In genomic region chr6:158789115-158789917, GRCh38 we compare ENCODE assay signal across 12 cellular contexts. TPM values are rescaled to one million over a fixed set of nuclear protein-coding genes. Genes with fewer than 3 reads are reported as not detected.
DNase-seq lines count a peak whose midpoint lies in the region; ATAC-seq and TF ChIP-seq lines count a peak whose summit lies in the region.
"Had no signal": no experiment of that assay in that cellular context is flagged by ENCODE, and none has a peak within 500 bp of the region (broad histone marks: within the 10 kb centered on the region; RNA-seq: fewer than 3 reads in every experiment).

No MANE protein-coding gene starts in this region.

- peaks cover 7 to 57% (median 11%) of the 10 kb centered on the region in 4 donors for H3K4me1 ChIP-seq in Peyer's patch
- no peaks in the 10 kb centered on the region for H3K4me1 ChIP-seq in psoas muscle

- H3K27ac Mint-ChIP-seq in brain: peak overlapping the region; percentile 81 to 94 (median 86)

- H3K9me3 Mint-ChIP-seq in brain: no peaks in the 10 kb centered on the region

- ATAC-seq in psoas muscle: no peak

- H3K4me3 Mint-ChIP-seq in brain: peak overlapping the region in 2 of 5 experiments; percentile 28 to 31

- peak overlapping the region; percentile 13 to 73 (median 34) for H3K27ac ChIP-seq in Peyer's patch
- no peak overlapping the region for H3K27ac ChIP-seq in psoas muscle
- H3K27ac ChIP-seq: neutrophil, thoracic aorta, WERI-Rb-1 had no signal

- DNase-seq in activated T-cell treated with anti-CD3 and anti-CD28 coated beads for 1 hour (ENCODE audit: low read depth): peak; percentile 33
- no peak for DNase-seq in activated T-cell treated with anti-CD3 and anti-CD28 coated beads for 4 hours
- peak in 2 of 3 donors; percentile 79 to 85 for DNase-seq in Peyer's patch
- peak; percentile 26 for DNase-seq in stimulated activated naive CD4-positive, alpha-beta T cell treated with Interleukin-2 at 50 U/mL for 16 hours (lab: John Stamatoyannopoulos, UW)
- DNase-seq in psoas muscle: no peak
- no peak for DNase-seq in HK-2 (ENCODE audit: unreplicated experiment)
- DNase-seq in germinal center (ENCODE audit: low spot score): no peak
- DNase-seq: ACHN, WERI-Rb-1 had no signal

- no peak for TF ChIP-seq CTCF in Peyer's patch (IDR thresholded peaks at IDR 0.05)
- no peak for TF ChIP-seq CTCF in brain (conservative IDR thresholded peaks at IDR 0.05)
- no peak for TF ChIP-seq CTCF in psoas muscle (IDR thresholded peaks at IDR 0.05)

- H3K27me3 ChIP-seq in Peyer's patch (no peaks in the 10 kb centered on the region), psoas muscle (ENCODE audit: insufficient read depth in 3 of 3, low read length in 2 of 3) (no peaks in the 10 kb centered on the region)
- H3K27me3 ChIP-seq: neutrophil had no signal

- 74 to 85% (median 80%) methylated on average over 11 of the region's 11 CpGs for WGBS in psoas muscle, 3 donors

- peaks cover 38% of the 10 kb centered on the region for H3K4me1 Mint-ChIP-seq in brain

- no peaks in the 10 kb centered on the region for H3K9me3 ChIP-seq in Peyer's patch
- H3K9me3 ChIP-seq in psoas muscle: no peaks in the 10 kb centered on the region
- H3K9me3 ChIP-seq: neutrophil, thoracic aorta had no signal

- H3K4me3 ChIP-seq in Peyer's patch (no peak overlapping the region), psoas muscle (no peak overlapping the region)
- H3K4me3 ChIP-seq: thoracic aorta had no signal

- peaks cover 34% of the 10 kb centered on the region for H3K36me3 Mint-ChIP-seq in brain

- no peaks in the 10 kb centered on the region for H3K27me3 Mint-ChIP-seq in brain

- intact Hi-C loops in psoas muscle (cut with DNase I): loop anchor here in 1 of 2 donors (5.0 kb wide), 1 partner anchor 183 kb away; no protein-coding TSS in a partner anchor

- TF ChIP-seq POLR2A in Peyer's patch (IDR thresholded peaks at IDR 0.05): peak in 1 of 2 donors; percentile 12

- peaks cover 0 to 49% (median 1%) of the 10 kb centered on the region in 3 donors for H3K36me3 ChIP-seq in Peyer's patch
- peaks cover 0 to 39% of the 10 kb centered on the region in 2 donors for H3K36me3 ChIP-seq in psoas muscle (ENCODE audit: insufficient read depth in 1 of 2, low read depth in 1 of 2)

RNA-seq across cellular contexts. Expression of gene EZR, which starts 29.9 kb away (rescaled TPM):
- total RNA-seq in Peyer's patch: 100 to 1,000 TPM; 201 to 515 (median 470) TPM
- 317 TPM for polyA plus RNA-seq in brain (ENCODE audit: insufficient read depth, low read depth, low replicate concordance)
- total RNA-seq in psoas muscle: 10 to 100 TPM; 25.9 to 61.7 (median 33.3) TPM
- polyA plus RNA-seq in psoas muscle: 10 to 100 TPM; 19.1 to 32.5 (median 30.9) TPM

Comparison
In these comparisons a context has a peak if more than half of its experiments do, and no peak if none do; other contexts are left out.
1. DNase-seq: peak in activated T-cell treated with anti-CD3 and anti-CD28 coated beads for 1 hour (single experiment), Peyer's patch (2 of 3) and stimulated activated naive CD4-positive, alpha-beta T cell treated with Interleukin-2 at 50 U/mL for 16 hours (single experiment); none in activated T-cell treated with anti-CD3 and anti-CD28 coated beads for 4 hours (single experiment), psoas muscle (0 of 2), HK-2 (single experiment) and germinal center (single experiment).